Comparison of ENCODE assay signal across 8 cellular contexts in the genomic region with DNA sequence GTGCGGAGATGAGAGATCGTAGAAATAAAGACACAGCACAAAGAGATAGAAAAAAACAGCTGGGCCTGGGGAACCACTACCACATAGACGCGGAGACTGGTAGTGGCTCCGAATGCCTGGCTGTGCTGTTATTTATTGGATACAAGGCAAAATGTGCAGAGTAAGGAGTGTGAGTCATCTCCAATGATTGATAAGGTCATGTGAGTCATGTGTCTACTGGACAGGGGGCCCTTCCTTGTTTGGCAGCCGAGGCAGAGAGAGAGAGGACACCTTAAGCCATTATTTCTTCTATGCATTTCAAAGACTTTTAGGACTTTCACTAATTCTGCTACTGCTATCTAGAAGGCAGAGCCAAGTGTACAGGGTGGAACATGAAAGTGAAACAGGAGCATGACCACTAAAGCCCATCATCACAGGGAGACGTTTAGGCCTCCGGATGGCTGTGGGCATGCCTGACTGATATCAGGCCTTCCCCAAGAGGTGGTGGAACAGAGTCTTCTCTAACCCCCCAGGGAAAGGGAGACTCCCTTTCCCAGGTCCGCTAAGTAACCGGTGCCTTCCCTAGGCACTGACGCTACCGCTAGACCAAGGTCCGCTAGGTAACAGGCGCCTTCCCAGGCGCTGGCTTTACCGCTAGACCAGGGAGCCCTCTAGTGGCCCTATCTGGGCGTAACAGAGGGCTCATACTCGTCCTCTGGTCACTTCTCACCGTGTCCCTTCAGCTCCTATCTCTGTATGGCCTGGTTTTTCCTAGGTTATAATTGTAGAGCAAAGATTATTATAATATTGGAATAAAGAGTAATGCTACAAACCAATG.
A peak's percentile ranks its signal among the peaks of the same experiment; 100 is the strongest.
DNase-seq lines count a peak whose midpoint lies in the region; ATAC-seq, FAIRE-seq and TF ChIP-seq lines count a peak whose summit lies in the region.

No MANE protein-coding gene starts in this region.

- no peaks in the 10 kb centered on the region for H3K36me3 Mint-ChIP-seq in activated CD4-positive, alpha-beta T cell treated with anti-CD3 and anti-CD28 coated beads for 36 hours (ENCODE audit: low read depth)
- H3K36me3 Mint-ChIP-seq in progenitor cell of endocrine pancreas (ENCODE audit: insufficient read depth) = no peaks in the 10 kb centered on the region

- intact Hi-C loops in activated CD4-positive, alpha-beta T cell treated with anti-CD3 and anti-CD28 coated beads for 36 hours (cut with DNase I, micrococcal nuclease) = no loop called here
- intact Hi-C loops in lower leg skin (cut with DNase I; ENCODE audit: low total_unique reads) = no loop called here

- peak; percentile 49 for TF ChIP-seq CTCF in bronchial epithelial cell (IDR thresholded peaks at IDR 0.05; ENCODE audit: insufficient read depth, low read length, severe bottlenecking)
- TF ChIP-seq CTCF in progenitor cell of endocrine pancreas (IDR thresholded peaks at IDR 0.05; ENCODE audit: unreplicated experiment) = peak; percentile 79
- TF ChIP-seq CTCF in lower leg skin (IDR thresholded peaks at IDR 0.05) = no peak

- H3K27me3 Mint-ChIP-seq in activated CD4-positive, alpha-beta T cell treated with anti-CD3 and anti-CD28 coated beads for 36 hours = no peaks in the 10 kb centered on the region
- no peaks in the 10 kb centered on the region for H3K27me3 Mint-ChIP-seq in progenitor cell of endocrine pancreas

- H3K27me3 ChIP-seq in bronchial epithelial cell (ENCODE audit: control insufficient read depth, insufficient read depth, low read length) = no peaks in the 10 kb centered on the region

- no peak overlapping the region for H3K4me3 ChIP-seq in bronchial epithelial cell (ENCODE audit: low read depth, low read length)
- no peak overlapping the region for H3K4me3 ChIP-seq in lower leg skin (ENCODE audit: low read depth, poor library complexity, severe bottlenecking)

- CTCF ChIA-PET in activated CD4-positive, alpha-beta T cell treated with anti-CD3 and anti-CD28 coated beads for 36 hours (lab: Charles Lee) = interaction anchor here (1.5 kb wide), 1 partner anchor 17 kb away, joined by 4 read pairs; no protein-coding TSS in a partner anchor

- no peaks in the 10 kb centered on the region for H3K36me3 ChIP-seq in bronchial epithelial cell (ENCODE audit: control insufficient read depth, insufficient read depth, low read length)

- WGBS in lower leg skin, 2 donors = 84 to 87% methylated on average over 19 of the region's 19 CpGs

- H3K27ac Mint-ChIP-seq in activated CD4-positive, alpha-beta T cell treated with anti-CD3 and anti-CD28 coated beads for 36 hours = no peak overlapping the region
- H3K27ac Mint-ChIP-seq in progenitor cell of endocrine pancreas = no peak overlapping the region

- H3K4me3 Mint-ChIP-seq in activated CD4-positive, alpha-beta T cell treated with anti-CD3 and anti-CD28 coated beads for 36 hours = no peak overlapping the region
- H3K4me3 Mint-ChIP-seq in progenitor cell of endocrine pancreas (ENCODE audit: low read depth) = no peak overlapping the region

- ATAC-seq in activated CD4-positive, alpha-beta T cell treated with anti-CD3 and anti-CD28 coated beads for 36 hours = no peak

- H3K9me3 Mint-ChIP-seq in activated CD4-positive, alpha-beta T cell treated with anti-CD3 and anti-CD28 coated beads for 36 hours (ENCODE audit: low read depth) = no peaks in the 10 kb centered on the region
- peaks cover 19% of the 10 kb centered on the region for H3K9me3 Mint-ChIP-seq in progenitor cell of endocrine pancreas (ENCODE audit: low read depth)

- no peaks in the 10 kb centered on the region for H3K4me1 Mint-ChIP-seq in activated CD4-positive, alpha-beta T cell treated with anti-CD3 and anti-CD28 coated beads for 36 hours
- H3K4me1 Mint-ChIP-seq in progenitor cell of endocrine pancreas (ENCODE audit: low read depth) = no peaks in the 10 kb centered on the region

- POLR2A ChIA-PET in activated CD4-positive, alpha-beta T cell treated with anti-CD3 and anti-CD28 coated beads for 36 hours (lab: Charles Lee) = no interaction called here

- no peak for FAIRE-seq in bronchial epithelial cell (lab: Jason Lieb, UNC)

- TF ChIP-seq POLR2A in lower leg skin (IDR thresholded peaks at IDR 0.05) = no peak

- peak; percentile 43 for DNase-seq in activated CD4-positive, alpha-beta T cell treated with anti-CD3 and anti-CD28 coated beads for 36 hours
- DNase-seq in activated CD4-positive, alpha-beta T cell treated with anti-CD3 and anti-CD28 coated beads for 1 hour = no peak
- DNase-seq in NCI-H2029 (lab: John Stamatoyannopoulos, UW) (peak; percentile 47), bronchial epithelial cell (ENCODE audit: low read depth) (peak; percentile 2), progenitor cell of endocrine pancreas (ENCODE audit: low spot score, unreplicated experiment) (peak; percentile 53), lower leg skin (ENCODE audit: low spot score in 2 of 2) (no peak)
- DNase-seq in activated effector memory CD4-positive, alpha-beta T cell treated with Interleukin-2 at 50 U/mL for 16 hours = no peak
- no peak for DNase-seq in stimulated activated CD4-positive, alpha-beta T cell treated with anti-CD3 and anti-CD28 coated beads, Interleukin-4, amount 100 ng/mL, for 24 hours

Comparison
In these comparisons a context has a peak if more than half of its experiments do, and no peak if none do; other contexts are left out.
1. DNase-seq: peak in activated CD4-positive, alpha-beta T cell treated with anti-CD3 and anti-CD28 coated beads for 36 hours (single experiment), NCI-H2029 (single experiment), bronchial epithelial cell (single experiment) and progenitor cell of endocrine pancreas (single experiment); none in activated CD4-positive, alpha-beta T cell treated with anti-CD3 and anti-CD28 coated beads for 1 hour (single experiment), activated effector memory CD4-positive, alpha-beta T cell treated with Interleukin-2 at 50 U/mL for 16 hours (single experiment), lower leg skin (0 of 2) and stimulated activated CD4-positive, alpha-beta T cell treated with anti-CD3 and anti-CD28 coated beads, Interleukin-4, amount 100 ng/mL, for 24 hours (single experiment).
2. CTCF ChIP-seq: peak in bronchial epithelial cell (single experiment) and progenitor cell of endocrine pancreas (single experiment); none in lower leg skin (0 of 3).